2 cellular contexts compared by ENCODE assay signal in genomic region chrX:42089014-42089413, GRCh38.
TF ChIP-seq lines count a peak whose summit lies in the region.

No MANE protein-coding gene starts in this region.

TF ChIP-seq in GM23338, 12 proteins besides CTCF, POLR2A, EP300 and RAD21:
- TF ChIP-seq ETS1 (IDR thresholded peaks at IDR 0.05) (no peak), ZNF331 (CRISPR knock-in tag; IDR thresholded peaks at IDR 0.05; ENCODE audit: low read depth) (no peak), CREB1 (CRISPR knock-in tag; IDR thresholded peaks at IDR 0.05; ENCODE audit: low read depth) (no peak), EZH2 (IDR thresholded peaks at IDR 0.05; ENCODE audit: low read depth, unreplicated experiment) (no peak), STAT1 (IDR thresholded peaks at IDR 0.05; ENCODE audit: unreplicated experiment) (no peak), ZNF114 (CRISPR knock-in tag; IDR thresholded peaks at IDR 0.05) (no peak), POLR2AphosphoS5 (IDR thresholded peaks at IDR 0.05; ENCODE audit: low read depth) (no peak), ZNF462 (CRISPR knock-in tag; IDR thresholded peaks at IDR 0.05) (no peak), NANOG (IDR thresholded peaks at IDR 0.05; ENCODE audit: borderline replicate concordance) (no peak), EZH2phosphoT487 (IDR thresholded peaks at IDR 0.05; ENCODE audit: unreplicated experiment) (no peak), JUNB (IDR thresholded peaks at IDR 0.05; ENCODE audit: unreplicated experiment) (no peak)
- TF ChIP-seq, protein P1, sequence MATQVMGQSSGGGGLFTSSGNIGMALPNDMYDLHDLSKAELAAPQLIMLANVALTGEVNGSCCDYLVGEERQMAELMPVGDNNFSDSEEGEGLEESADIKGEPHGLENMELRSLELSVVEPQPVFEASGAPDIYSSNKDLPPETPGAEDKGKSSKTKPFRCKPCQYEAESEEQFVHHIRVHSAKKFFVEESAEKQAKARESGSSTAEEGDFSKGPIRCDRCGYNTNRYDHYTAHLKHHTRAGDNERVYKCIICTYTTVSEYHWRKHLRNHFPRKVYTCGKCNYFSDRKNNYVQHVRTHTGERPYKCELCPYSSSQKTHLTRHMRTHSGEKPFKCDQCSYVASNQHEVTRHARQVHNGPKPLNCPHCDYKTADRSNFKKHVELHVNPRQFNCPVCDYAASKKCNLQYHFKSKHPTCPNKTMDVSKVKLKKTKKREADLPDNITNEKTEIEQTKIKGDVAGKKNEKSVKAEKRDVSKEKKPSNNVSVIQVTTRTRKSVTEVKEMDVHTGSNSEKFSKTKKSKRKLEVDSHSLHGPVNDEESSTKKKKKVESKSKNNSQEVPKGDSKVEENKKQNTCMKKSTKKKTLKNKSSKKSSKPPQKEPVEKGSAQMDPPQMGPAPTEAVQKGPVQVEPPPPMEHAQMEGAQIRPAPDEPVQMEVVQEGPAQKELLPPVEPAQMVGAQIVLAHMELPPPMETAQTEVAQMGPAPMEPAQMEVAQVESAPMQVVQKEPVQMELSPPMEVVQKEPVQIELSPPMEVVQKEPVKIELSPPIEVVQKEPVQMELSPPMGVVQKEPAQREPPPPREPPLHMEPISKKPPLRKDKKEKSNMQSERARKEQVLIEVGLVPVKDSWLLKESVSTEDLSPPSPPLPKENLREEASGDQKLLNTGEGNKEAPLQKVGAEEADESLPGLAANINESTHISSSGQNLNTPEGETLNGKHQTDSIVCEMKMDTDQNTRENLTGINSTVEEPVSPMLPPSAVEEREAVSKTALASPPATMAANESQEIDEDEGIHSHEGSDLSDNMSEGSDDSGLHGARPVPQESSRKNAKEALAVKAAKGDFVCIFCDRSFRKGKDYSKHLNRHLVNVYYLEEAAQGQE (IDR thresholded peaks at IDR 0.05; ENCODE audit: unreplicated experiment) = no peak

TF ChIP-seq in endothelial cell of umbilical vein, 7 proteins besides CTCF, POLR2A, EP300 and RAD21 (continued from another document):
- TF ChIP-seq FOS (IDR thresholded peaks at IDR 0.05; ENCODE audit: borderline replicate concordance, insufficient read depth, low read length) = no peak
- no peak for TF ChIP-seq GATA2 (IDR thresholded peaks at IDR 0.05; ENCODE audit: insufficient read depth, insufficient read length, low read depth, low read length)
- TF ChIP-seq MAX (IDR thresholded peaks at IDR 0.05; ENCODE audit: insufficient read depth, insufficient read length) = no peak
- no peak for TF ChIP-seq EZH2 (IDR thresholded peaks at IDR 0.05; ENCODE audit: borderline replicate concordance, low read depth, low read length, severe bottlenecking)
- TF ChIP-seq POLR2AphosphoS5 (IDR thresholded peaks at IDR 0.05; ENCODE audit: insufficient read depth, low read depth, low read length) = no peak
